8 cellular contexts compared by ENCODE assay signal in the genomic region with DNA sequence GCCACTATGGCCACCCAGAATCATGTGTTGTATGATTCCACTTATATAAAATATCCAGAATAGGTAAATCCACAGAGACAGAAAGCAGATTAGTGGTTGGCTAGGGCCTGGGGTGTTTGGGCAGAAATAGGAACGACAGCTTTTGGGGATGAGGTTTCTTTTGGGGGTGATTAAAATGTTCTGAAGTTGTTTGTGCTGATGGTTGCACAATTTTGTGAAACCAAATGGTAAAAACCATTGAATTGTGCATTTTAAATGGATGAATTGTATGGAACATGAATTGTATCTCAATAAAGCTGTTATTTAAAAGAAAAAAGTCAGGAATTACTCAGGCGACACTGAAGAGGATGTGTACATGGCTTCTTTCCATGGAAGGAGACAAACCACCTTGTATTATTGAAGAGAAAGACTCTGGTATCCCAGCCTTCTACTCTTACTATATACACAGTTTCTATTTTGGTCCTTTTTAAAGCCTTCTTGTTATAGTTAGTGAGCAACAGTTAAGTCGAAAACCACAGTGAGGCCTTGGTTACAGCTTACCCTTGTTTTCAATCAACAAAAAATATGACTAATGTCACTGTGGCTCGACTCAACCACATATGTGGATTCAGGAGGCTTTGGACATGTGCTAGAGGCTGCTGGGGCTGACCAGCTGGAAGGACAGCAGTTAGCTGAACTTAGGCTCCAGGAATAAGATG. TPM values are rescaled to one million over a fixed set of nuclear protein-coding genes. Genes with fewer than 3 reads are reported as not detected.
DNase-seq lines count a peak whose midpoint lies in the region; ATAC-seq and TF ChIP-seq lines count a peak whose summit lies in the region.

No MANE protein-coding gene starts in this region.

- no peak for TF ChIP-seq CTCF in fibroblast of villous mesenchyme (IDR thresholded peaks at IDR 0.05; ENCODE audit: insufficient read depth, low read depth, low read length)
- TF ChIP-seq CTCF in tibial artery (IDR thresholded peaks at IDR 0.05), result no peak

- H3K4me3 ChIP-seq in fibroblast of villous mesenchyme (ENCODE audit: low read depth, low read length) (no peak overlapping the region), tibial artery (no peak overlapping the region)

- H3K36me3 ChIP-seq in tibial artery, result no peaks in the 10 kb centered on the region

- peak; percentile 30 for DNase-seq in stimulated activated CD4-positive, alpha-beta T cell treated with anti-CD3 and anti-CD28 coated beads, Interleukin-4, amount 100 ng/mL, for 24 hours
- no peak for DNase-seq in stimulated activated CD4-positive, alpha-beta T cell treated with anti-CD3 and anti-CD28 coated beads, Interleukin-2, amount 100 ng/mL, for 48 hours
- peak; percentile 74 for DNase-seq in SIG-M5 (lab: John Stamatoyannopoulos, UW)
- DNase-seq in fibroblast of villous mesenchyme (ENCODE audit: low read depth), result peak; percentile 90
- no peak for DNase-seq in tibial artery
- no peak for DNase-seq in Right ventricle myocardium superior
- no peak for DNase-seq in NCI-H146 (lab: John Stamatoyannopoulos, UW)

- H3K4me1 ChIP-seq in tibial artery, result peaks cover 0 to 49% (median 33%) of the 10 kb centered on the region in 4 donors

- intact Hi-C loops in tibial artery (cut with DNase I; ENCODE audit: low total_unique reads), result no loop called here
- intact Hi-C loops in Right ventricle myocardium superior (cut with DNase I), result no loop called here

- no peaks in the 10 kb centered on the region for H3K27me3 ChIP-seq in tibial artery

- H3K9me3 ChIP-seq in tibial artery, result no peaks in the 10 kb centered on the region

- peak overlapping the region; percentile 75 to 78 for H3K27ac ChIP-seq in tibial artery

- peak; percentile 75 for ATAC-seq in HG02970 (IDR thresholded peaks at IDR 0.05; ENCODE audit: low FRiP score, unreplicated experiment)
- ATAC-seq in Right ventricle myocardium superior (ENCODE audit: poor library complexity), result no peak

RNA-seq across cellular contexts. Expression of gene KMT2E, which starts 57.1 kb away (rescaled TPM):
- total RNA-seq in fibroblast of villous mesenchyme, result 110 and 112 TPM in 2 replicates
- 35.1 TPM for total RNA-seq in Right ventricle myocardium superior

Comparison
In these comparisons a context has a peak if more than half of its experiments do, and no peak if none do; other contexts are left out.
1. DNase-seq: peak in stimulated activated CD4-positive, alpha-beta T cell treated with anti-CD3 and anti-CD28 coated beads, Interleukin-4, amount 100 ng/mL, for 24 hours (single experiment), SIG-M5 (single experiment) and fibroblast of villous mesenchyme (single experiment); none in stimulated activated CD4-positive, alpha-beta T cell treated with anti-CD3 and anti-CD28 coated beads, Interleukin-2, amount 100 ng/mL, for 48 hours (0 of 2), tibial artery (0 of 2), Right ventricle myocardium superior (single experiment) and NCI-H146 (single experiment).